1 cellular context compared by ENCODE assay signal in the genomic region with DNA sequence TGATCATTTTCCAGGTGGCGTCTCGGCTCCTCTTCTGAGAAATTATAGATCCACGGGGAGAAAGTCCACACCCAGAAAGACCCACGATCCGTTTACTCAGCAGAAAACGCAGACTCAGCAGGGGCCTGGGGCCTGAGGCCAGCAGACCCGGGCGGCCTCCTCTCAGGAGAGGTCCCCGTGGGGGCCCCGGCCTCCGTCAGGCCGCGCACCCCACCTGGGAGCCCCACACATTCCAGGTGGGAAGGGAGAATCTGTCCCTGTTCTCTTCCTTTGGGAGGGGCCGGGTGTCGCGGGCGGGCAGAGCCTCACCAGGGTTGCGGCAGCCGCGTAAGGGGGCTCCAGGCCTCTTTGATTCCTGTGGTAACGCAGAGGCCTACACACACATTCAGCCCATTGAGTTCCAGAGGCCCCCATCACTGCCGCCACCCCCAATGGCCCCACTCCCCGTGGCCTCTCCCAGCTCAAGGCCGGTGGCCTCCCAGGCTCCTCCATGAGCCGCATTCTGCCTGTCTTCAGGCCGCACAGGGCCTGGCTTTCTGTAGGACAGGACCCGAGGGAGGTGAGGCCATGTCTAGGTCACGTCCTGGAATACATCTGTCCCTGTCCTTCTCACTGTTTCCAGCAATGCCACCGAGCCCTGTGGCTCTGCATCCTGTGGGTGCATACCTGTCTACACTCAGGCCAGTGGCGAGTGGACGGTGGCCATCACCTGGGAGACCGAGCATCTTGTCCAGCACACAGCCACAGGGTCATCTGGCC.
TF ChIP-seq lines count a peak whose summit lies in the region.

No MANE protein-coding gene starts in this region.

TF ChIP-seq in H1, 55 proteins besides CTCF, POLR2A, EP300 and RAD21:
- TF ChIP-seq SAP30 (IDR thresholded peaks at IDR 0.05; ENCODE audit: insufficient read depth, insufficient replicate concordance, low read length): no peak
- no peak for TF ChIP-seq TBP (IDR thresholded peaks at IDR 0.05; ENCODE audit: low read depth, low read length)
- TF ChIP-seq KDM5A (IDR thresholded peaks at IDR 0.05; ENCODE audit: low read length): no peak
- no peak for TF ChIP-seq CHD1 (IDR thresholded peaks at IDR 0.05; ENCODE audit: low read depth, low read length)
- TF ChIP-seq CEBPB (IDR thresholded peaks at IDR 0.05; ENCODE audit: low read depth, low read length): no peak
- TF ChIP-seq SIRT6 (IDR thresholded peaks at IDR 0.05; ENCODE audit: low read length): no peak
- no peak for TF ChIP-seq JUN (IDR thresholded peaks at IDR 0.05; ENCODE audit: low read depth, low read length)
- TF ChIP-seq BACH1 (IDR thresholded peaks at IDR 0.05; ENCODE audit: low read length): no peak
